Comparison of ENCODE assay signal across 8 cellular contexts in genomic region chr12:12725956-12726542, GRCh38. TPM values are rescaled to one million over a fixed set of nuclear protein-coding genes. Genes with fewer than 3 reads are reported as not detected.
A peak's percentile ranks its signal among the peaks of the same experiment; 100 is the strongest.
DNase-seq lines count a peak whose midpoint lies in the region; ATAC-seq and TF ChIP-seq lines count a peak whose summit lies in the region.

No MANE protein-coding gene starts in this region.

- intact Hi-C loops in activated CD8-positive, alpha-beta T cell treated with anti-CD3 and anti-CD28 coated beads for 36 hours (cut with micrococcal nuclease): loop anchor here (1.0 kb wide), 1 partner anchor 9 kb away; the partner anchor contains the start of gene CDKN1B

- peak overlapping the region in 4 of 5 donors; percentile 0 to 75 (median 60) for H3K9ac ChIP-seq in subcutaneous abdominal adipose tissue (ENCODE audit: low read length in 5 of 5)

- no peak for TF ChIP-seq CTCF in activated CD8-positive, alpha-beta T cell treated with anti-CD3 and anti-CD28 coated beads for 36 hours (IDR thresholded peaks at IDR 0.05)
- no peak for TF ChIP-seq CTCF in GM13977 (IDR thresholded peaks at IDR 0.05; ENCODE audit: extremely low read depth, insufficient read depth, missing control alignments)

- POLR2A ChIA-PET in activated CD8-positive, alpha-beta T cell treated with anti-CD3 and anti-CD28 coated beads for 36 hours (lab: Charles Lee): interaction anchor here (0.7 to 7.2 kb wide), 11 partner anchors 10 to 369 kb away, joined by 3 to 101 read pairs (median 6); partner anchors contain the start of genes BORCS5, CDKN1B and GPR19

- peak overlapping the region; percentile 97 for H3K27ac Mint-ChIP-seq in T-helper 1 cell treated with Interleukin-12 subunit alpha and Interleukin-12 subunit beta and Interleukin-4 antibody, amounts not matched to agents 30 μg/mL and 1 μg/mL, for 36 hours
- peak overlapping the region; percentile 97 for H3K27ac Mint-ChIP-seq in activated CD8-positive, alpha-beta T cell treated with anti-CD3 and anti-CD28 coated beads for 36 hours

- H3K4me1 Mint-ChIP-seq in T-helper 1 cell treated with Interleukin-12 subunit alpha and Interleukin-12 subunit beta and Interleukin-4 antibody, amounts not matched to agents 30 μg/mL and 1 μg/mL, for 36 hours (ENCODE audit: low read depth): peaks cover 38% of the 10 kb centered on the region
- H3K4me1 Mint-ChIP-seq in activated CD8-positive, alpha-beta T cell treated with anti-CD3 and anti-CD28 coated beads for 36 hours (ENCODE audit: low read depth): peaks cover 42% of the 10 kb centered on the region

- peak overlapping the region; percentile 77 for H3K27ac ChIP-seq in subcutaneous abdominal adipose tissue (ENCODE audit: low read depth, low read length)

- H3K4me3 Mint-ChIP-seq in T-helper 1 cell treated with Interleukin-12 subunit alpha and Interleukin-12 subunit beta and Interleukin-4 antibody, amounts not matched to agents 30 μg/mL and 1 μg/mL, for 36 hours: peak overlapping the region; percentile 90
- H3K4me3 Mint-ChIP-seq in activated CD8-positive, alpha-beta T cell treated with anti-CD3 and anti-CD28 coated beads for 36 hours: peak overlapping the region; percentile 86

- H3K36me3 ChIP-seq in subcutaneous abdominal adipose tissue (ENCODE audit: control insufficient read depth in 5 of 5, insufficient read depth in 5 of 5, low read length in 5 of 5): peaks cover under 1 to 12% (median 4%) of the 10 kb centered on the region in 5 donors

- no peaks in the 10 kb centered on the region for H3K27me3 ChIP-seq in subcutaneous abdominal adipose tissue (ENCODE audit: control insufficient read depth in 5 of 5, insufficient read depth in 4 of 5, low read length in 5 of 5)

- H3K9me3 Mint-ChIP-seq in T-helper 1 cell treated with Interleukin-12 subunit alpha and Interleukin-12 subunit beta and Interleukin-4 antibody, amounts not matched to agents 30 μg/mL and 1 μg/mL, for 36 hours: no peaks in the 10 kb centered on the region
- H3K9me3 Mint-ChIP-seq in activated CD8-positive, alpha-beta T cell treated with anti-CD3 and anti-CD28 coated beads for 36 hours: no peaks in the 10 kb centered on the region

- CTCF ChIA-PET in activated CD8-positive, alpha-beta T cell treated with anti-CD3 and anti-CD28 coated beads for 36 hours (lab: Charles Lee): interaction anchor here (0.6 to 4.0 kb wide), 7 partner anchors 9 to 370 kb away, joined by 3 to 55 read pairs (median 5); partner anchors contain the start of genes BORCS5 and CDKN1B

- peak overlapping the region; percentile 76 for H3K4me3 ChIP-seq in iPS-18c (ENCODE audit: insufficient read depth, low read depth, low read length)
- peak overlapping the region; percentile 41 to 85 (median 84) for H3K4me3 ChIP-seq in subcutaneous abdominal adipose tissue (ENCODE audit: low read depth in 1 of 5, low read length in 5 of 5)

- DNase-seq in T-helper 1 cell (no peak), GM13977 (ENCODE audit: low spot score) (no peak)
- no peak for DNase-seq in activated CD8-positive, alpha-beta T cell treated with anti-CD3 and anti-CD28 coated beads for 36 hours
- no peak for DNase-seq in central memory CD4-positive, alpha-beta T cell

- no peak for ATAC-seq in activated CD8-positive, alpha-beta T cell treated with anti-CD3 and anti-CD28 coated beads for 36 hours
- ATAC-seq in GM18870 (IDR thresholded peaks at IDR 0.05; ENCODE audit: unreplicated experiment): no peak

- in situ Hi-C loops in GM13977 (cut with MboI; ENCODE audit: low pct_unique_long_range_greater_than_20kb, low sequenced_read_pairs, unreplicated experiment): no loop called here

- H3K27me3 Mint-ChIP-seq in T-helper 1 cell treated with Interleukin-12 subunit alpha and Interleukin-12 subunit beta and Interleukin-4 antibody, amounts not matched to agents 30 μg/mL and 1 μg/mL, for 36 hours (ENCODE audit: low read depth): no peaks in the 10 kb centered on the region
- no peaks in the 10 kb centered on the region for H3K27me3 Mint-ChIP-seq in activated CD8-positive, alpha-beta T cell treated with anti-CD3 and anti-CD28 coated beads for 36 hours

- H3K4me1 ChIP-seq in subcutaneous abdominal adipose tissue (ENCODE audit: control insufficient read depth in 5 of 5, insufficient read depth in 5 of 5, low read length in 5 of 5): peaks cover 0 to 41% (median 37%) of the 10 kb centered on the region in 5 donors

- H3K9me3 ChIP-seq in iPS-18c (ENCODE audit: control insufficient read depth, insufficient read depth, low read length): no peaks in the 10 kb centered on the region
- no peaks in the 10 kb centered on the region for H3K9me3 ChIP-seq in subcutaneous abdominal adipose tissue (ENCODE audit: control insufficient read depth in 5 of 5, low read length in 5 of 5)

- peaks cover 38% of the 10 kb centered on the region for H3K36me3 Mint-ChIP-seq in T-helper 1 cell treated with Interleukin-12 subunit alpha and Interleukin-12 subunit beta and Interleukin-4 antibody, amounts not matched to agents 30 μg/mL and 1 μg/mL, for 36 hours (ENCODE audit: low read depth)
- peaks cover 58% of the 10 kb centered on the region for H3K36me3 Mint-ChIP-seq in activated CD8-positive, alpha-beta T cell treated with anti-CD3 and anti-CD28 coated beads for 36 hours (ENCODE audit: low read depth)

RNA-seq across cellular contexts. Expression of gene CDKN1B, which starts 8.9 kb away (rescaled TPM):
- 10 to 100 TPM; 39.9 to 40.8 TPM for total RNA-seq in activated CD8-positive, alpha-beta T cell treated with anti-CD3 and anti-CD28 coated beads for 36 hours

RNA-seq across cellular contexts. Expression of gene GPR19, which starts 30.1 kb away (rescaled TPM):
- total RNA-seq in activated CD8-positive, alpha-beta T cell treated with anti-CD3 and anti-CD28 coated beads for 36 hours: 10 to 100 TPM; 17.3 to 17.6 TPM

RNA-seq across cellular contexts. Expression of gene APOLD1, which starts 59.4 kb away (rescaled TPM):
- 1 to 10 TPM; 5.7 to 6.3 TPM for total RNA-seq in activated CD8-positive, alpha-beta T cell treated with anti-CD3 and anti-CD28 coated beads for 36 hours
